18 cellular contexts compared by ENCODE assay signal in the genomic region with DNA sequence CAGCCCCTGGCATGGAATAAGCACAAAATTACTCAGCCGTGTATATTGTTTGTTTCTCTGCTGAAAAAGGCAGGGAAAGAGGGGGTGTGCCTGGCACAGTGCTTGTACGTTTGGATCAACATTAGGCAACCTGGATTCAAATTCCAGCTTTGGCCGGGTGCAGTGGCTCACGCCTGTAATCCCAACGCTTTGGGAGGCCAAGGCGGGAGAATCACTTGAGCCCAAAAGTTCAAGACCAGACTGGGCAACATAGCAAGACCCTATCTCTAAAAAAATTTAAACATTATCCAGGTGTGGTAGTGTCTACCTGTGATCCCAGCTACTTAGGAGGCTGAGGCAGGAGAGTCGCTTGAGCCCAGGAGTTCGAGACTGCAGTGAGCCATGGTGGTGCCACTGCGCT.
DNase-seq lines count a peak whose midpoint lies in the region; ATAC-seq and TF ChIP-seq lines count a peak whose summit lies in the region.
"Had no signal": no experiment of that assay in that cellular context is flagged by ENCODE, and none has a peak within 500 bp of the region (broad histone marks: within the 10 kb centered on the region; RNA-seq: fewer than 3 reads in every experiment).

No MANE protein-coding gene starts in this region.

- no peaks in the 10 kb centered on the region for H3K9me2 ChIP-seq in GM23338 (ENCODE audit: insufficient read depth)

- H3K4me3 ChIP-seq in neutrophil (ENCODE audit: low read depth in 1 of 2, low read length in 1 of 2), result no peak overlapping the region
- no peak overlapping the region for H3K4me3 ChIP-seq in GM23338
- H3K4me3 ChIP-seq: A549, HAP-1 had no signal

- H2AFZ ChIP-seq in GM23338, result no peak overlapping the region

- peak; percentile 4 for DNase-seq in Right ventricle myocardium inferior (ENCODE audit: missing footprints)
- no peak for DNase-seq in cardiac septum (ENCODE audit: low spot score)
- DNase-seq in WTC11 (ENCODE audit: low spot score), result no peak
- no peak for DNase-seq in NOMO-1 treated with dmso at 0.1 percent for 144 hours (lab: John Stamatoyannopoulos, UW; ENCODE audit: unreplicated experiment)
- no peak for DNase-seq in GM23338 (ENCODE audit: low spot score)
- DNase-seq: 8988T; ACHN; C1 segment of cervical spinal cord; Calu3; CD4-positive, alpha-beta memory T cell; COR-L47; DMS53; DMS79 treated with DMSO at 0.1 percent for 48 hours; GF-D8; GOT3 had no signal

- intact Hi-C loops in Right ventricle myocardium inferior (cut with DNase I), result no loop called here
- intact Hi-C loops in cardiac septum (cut with DNase I), result no loop called here

- H3K36me3 ChIP-seq in neutrophil (no peaks in the 10 kb centered on the region), GM23338 (ENCODE audit: insufficient read depth) (no peaks in the 10 kb centered on the region)
- H3K36me3 ChIP-seq: HAP-1 had no signal

- peaks cover 13 to 50% of the 10 kb centered on the region in 2 experiments for H3K4me1 ChIP-seq in neutrophil (ENCODE audit: control insufficient read depth in 1 of 2, insufficient read depth in 1 of 2, low read depth in 1 of 2, low read length in 1 of 2)
- H3K4me1 ChIP-seq in GM23338 (ENCODE audit: insufficient read depth), result no peaks in the 10 kb centered on the region
- H3K4me1 ChIP-seq: HAP-1 had no signal

- ATAC-seq in Right ventricle myocardium inferior (no peak), WTC11 (no peak), GM23338 (no peak)
- ATAC-seq: A549 had no signal

- H3K27me3 Mint-ChIP-seq in WTC11 (ENCODE audit: low read depth), result no peaks in the 10 kb centered on the region
- peaks cover 2% of the 10 kb centered on the region for H3K27me3 Mint-ChIP-seq in GM23338 (ENCODE audit: insufficient read depth, low read depth, poor library complexity)
- H3K27me3 Mint-ChIP-seq: CD4-positive, alpha-beta memory T cell had no signal

- TF ChIP-seq CTCF in WTC11 (IDR thresholded peaks at IDR 0.05) (no peak), neutrophil (IDR thresholded peaks at IDR 0.05) (no peak), GM23338 (conservative IDR thresholded peaks at IDR 0.05; ENCODE audit: low read depth in 2 of 2) (no peak)

- no peaks in the 10 kb centered on the region for H3K9me3 ChIP-seq in neutrophil
- H3K9me3 ChIP-seq: A549, HAP-1 had no signal

- POLR2A ChIA-PET in WTC11 (lab: Charles Lee), result no interaction called here

- H3F3A ChIP-seq in GM23338 (replicated peaks; ENCODE audit: low read depth), result no peaks in the 10 kb centered on the region

- CTCF ChIA-PET in WTC11 (lab: Charles Lee), result no interaction called here

- H3K4me1 Mint-ChIP-seq in WTC11, result peaks cover 9% of the 10 kb centered on the region
- H3K4me1 Mint-ChIP-seq in GM23338, result peaks cover 8% of the 10 kb centered on the region
- H3K4me1 Mint-ChIP-seq: CD4-positive, alpha-beta memory T cell had no signal

- H4K20me1 ChIP-seq in GM23338 (replicated peaks; ENCODE audit: insufficient read depth), result no peaks in the 10 kb centered on the region; the same call in 1 of the 2 replicates

- H3K4me2 ChIP-seq in GM23338, result no peak overlapping the region
- H3K4me2 ChIP-seq: A549 had no signal

- H3K9me3 Mint-ChIP-seq in WTC11 (peaks cover 4% of the 10 kb centered on the region; the same call in 1 of the 2 replicates), GM23338 (no peaks in the 10 kb centered on the region)
- H3K9me3 Mint-ChIP-seq: CD4-positive, alpha-beta memory T cell had no signal

- H3K4me3 Mint-ChIP-seq in WTC11 (no peak overlapping the region), GM23338 (no peak overlapping the region)
- H3K4me3 Mint-ChIP-seq: CD4-positive, alpha-beta memory T cell had no signal

- H3K27ac Mint-ChIP-seq in WTC11 (no peak overlapping the region), GM23338 (no peak overlapping the region)
- H3K27ac Mint-ChIP-seq: CD4-positive, alpha-beta memory T cell had no signal

- H3K36me3 Mint-ChIP-seq in WTC11, result no peaks in the 10 kb centered on the region
- H3K36me3 Mint-ChIP-seq in GM23338 (ENCODE audit: low read depth), result no peaks in the 10 kb centered on the region
- H3K36me3 Mint-ChIP-seq: CD4-positive, alpha-beta memory T cell had no signal

- H3K79me2 ChIP-seq in GM23338 (replicated peaks; ENCODE audit: insufficient read depth), result no peaks in the 10 kb centered on the region

- H3K27me3 ChIP-seq in neutrophil, result peaks cover 14% of the 10 kb centered on the region
- no peaks in the 10 kb centered on the region for H3K27me3 ChIP-seq in GM23338 (ENCODE audit: insufficient read depth)

- peak overlapping the region; percentile 47 for H3K27ac ChIP-seq in neutrophil
- H3K27ac ChIP-seq in GM23338 (ENCODE audit: low read depth), result no peak overlapping the region
- H3K27ac ChIP-seq: A549 had no signal

TF ChIP-seq in WTC11, 78 proteins besides CTCF, POLR2A, EP300 and RAD21:
- no peak for TF ChIP-seq OVOL2 (CRISPR knock-in tag; IDR thresholded peaks at IDR 0.05; ENCODE audit: borderline replicate concordance)
- TF ChIP-seq JAZF1 (CRISPR knock-in tag; IDR thresholded peaks at IDR 0.05), result no peak
- peak; percentile 68; the same call in 1 of the 2 replicates for TF ChIP-seq ZNF121 (CRISPR knock-in tag; IDR thresholded peaks at IDR 0.05)
- TF ChIP-seq NFATC4 (CRISPR knock-in tag; IDR thresholded peaks at IDR 0.05), result no peak

TF ChIP-seq in GM23338, 12 proteins besides CTCF, POLR2A, EP300 and RAD21:
- no peak for TF ChIP-seq REST (IDR thresholded peaks at IDR 0.05; ENCODE audit: unreplicated experiment)
- TF ChIP-seq ETS1 (IDR thresholded peaks at IDR 0.05), result no peak
